ENCODE assay signal across 10 cellular contexts in the genomic region with DNA sequence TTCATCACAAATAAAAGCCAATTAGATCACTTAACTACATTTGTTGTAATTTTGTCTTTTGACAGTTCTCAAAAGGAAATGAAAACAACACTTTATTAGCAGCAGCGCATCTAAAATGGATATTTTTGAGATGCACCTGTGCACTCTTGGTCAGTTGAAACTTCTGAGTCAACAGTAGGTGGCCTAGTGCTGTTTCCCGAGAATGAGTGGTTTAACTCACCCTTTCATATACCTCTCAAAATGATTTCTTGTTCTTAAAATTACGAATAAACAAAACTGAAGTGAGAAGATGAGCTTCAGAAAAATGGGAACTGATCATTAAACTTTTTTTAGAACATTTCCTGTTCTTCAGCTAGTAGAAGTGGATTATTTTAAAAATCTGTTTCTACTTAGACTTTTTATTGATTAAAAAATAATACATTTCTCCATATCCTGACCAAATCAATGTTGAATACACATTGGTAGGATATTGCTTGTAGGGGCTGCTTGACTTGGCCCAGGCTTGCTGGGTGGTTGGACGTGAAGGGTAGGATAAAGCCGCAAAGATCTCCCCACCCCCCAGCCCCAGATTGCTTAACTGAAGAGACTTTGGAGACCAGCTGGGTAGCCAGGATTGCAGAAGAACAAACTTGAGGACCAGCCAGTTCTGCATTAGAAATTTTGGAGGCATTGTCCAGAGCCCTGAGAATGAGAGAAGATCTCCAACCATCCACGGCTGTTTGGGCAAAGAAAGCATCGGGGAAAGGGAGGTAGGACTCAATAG. TPM values are rescaled to one million over a fixed set of nuclear protein-coding genes. Genes with fewer than 3 reads are reported as not detected.
DNase-seq lines count a peak whose midpoint lies in the region; ATAC-seq and TF ChIP-seq lines count a peak whose summit lies in the region.
"Had no signal": no experiment of that assay in that cellular context is flagged by ENCODE, and none has a peak within 500 bp of the region (broad histone marks: within the 10 kb centered on the region; RNA-seq: fewer than 3 reads in every experiment).

No MANE protein-coding gene starts in this region.

- H3K27me3 Mint-ChIP-seq in naive B cell, result no peaks in the 10 kb centered on the region
- H3K27me3 Mint-ChIP-seq: activated naive CD8-positive, alpha-beta T cell had no signal

- no peaks in the 10 kb centered on the region for H3K36me3 Mint-ChIP-seq in naive B cell

- H3K9me3 ChIP-seq in BE2C, result no peaks in the 10 kb centered on the region

- no peaks in the 10 kb centered on the region for H3K36me3 ChIP-seq in BE2C

- ATAC-seq in GM18861 (IDR thresholded peaks at IDR 0.05; ENCODE audit: unreplicated experiment) (peak; percentile 63), GM21723 (IDR thresholded peaks at IDR 0.05; ENCODE audit: unreplicated experiment) (peak; percentile 81), HG03457 (IDR thresholded peaks at IDR 0.05; ENCODE audit: unreplicated experiment) (peak; percentile 70), naive B cell (ENCODE audit: low read depth in 2 of 2) (peak; percentile 22 to 24), SK-N-SH treated with all-trans-retinoic acid at 6 μM for 48 hours (no peak)

- H3K4me3 Mint-ChIP-seq in naive B cell, result peak overlapping the region in 7 of 8 donors; percentile 23 to 88 (median 74)
- H3K4me3 Mint-ChIP-seq: activated naive CD8-positive, alpha-beta T cell had no signal

- intact Hi-C loops in dorsolateral prefrontal cortex (cut with DNase I), result no loop called here

- H3K27me3 ChIP-seq in BE2C (no peaks in the 10 kb centered on the region; the same call in 1 of the 2 replicates), dorsolateral prefrontal cortex (no peaks in the 10 kb centered on the region)

- H3K4me1 ChIP-seq in BE2C, result no peaks in the 10 kb centered on the region; the same call in 1 of the 2 replicates

- no peaks in the 10 kb centered on the region for H3K9me3 Mint-ChIP-seq in naive B cell

- TF ChIP-seq CTCF in BE2C (IDR thresholded peaks at IDR 0.05; ENCODE audit: low read depth, low read length) (no peak), dorsolateral prefrontal cortex (IDR thresholded peaks at IDR 0.05 in 54 of 56, conservative IDR thresholded peaks at IDR 0.05 in 2 of 56; ENCODE audit: low read depth in 1 of 56, partially characterized antibody in 56 of 56) (no peak)

- H3K27ac ChIP-seq in dorsolateral prefrontal cortex, result peak overlapping the region in 4 of 59 donors; percentile 1 to 52 (median 12)

- H3K4me3 ChIP-seq in BE2C (ENCODE audit: low read depth, low read length) (no peak overlapping the region), dorsolateral prefrontal cortex (peak overlapping the region in 1 of 59 donors; percentile 5)

- DNase-seq in naive B cell (no peak), BE2C (no peak), GF-D8 (lab: John Stamatoyannopoulos, UW) (no peak), dorsolateral prefrontal cortex (no peak)
- DNase-seq: NCI-H1105 had no signal

- H3K27ac Mint-ChIP-seq in naive B cell, result peak overlapping the region in 5 of 6 donors; percentile 24 to 85 (median 61)
- H3K27ac Mint-ChIP-seq: activated naive CD8-positive, alpha-beta T cell had no signal

- peaks cover 21 to 41% (median 29%) of the 10 kb centered on the region in 3 donors for H3K4me1 Mint-ChIP-seq in naive B cell

TF ChIP-seq in SK-N-SH treated with all-trans-retinoic acid at 6 μM for 48 hours, 23 proteins besides CTCF, POLR2A, EP300 and RAD21:
- TF ChIP-seq ARNTL (CRISPR knock-in tag; IDR thresholded peaks at IDR 0.05; ENCODE audit: borderline replicate concordance, low read depth) (no peak), GLIS3 (CRISPR knock-in tag; IDR thresholded peaks at IDR 0.05) (no peak), SNAI2 (CRISPR knock-in tag; IDR thresholded peaks at IDR 0.05) (no peak), ISL1 (CRISPR knock-in tag; IDR thresholded peaks at IDR 0.05) (no peak), TOX (CRISPR knock-in tag; IDR thresholded peaks at IDR 0.05; ENCODE audit: borderline replicate concordance) (no peak), CSDC2 (CRISPR knock-in tag; IDR thresholded peaks at IDR 0.05) (no peak)
- TF ChIP-seq, protein P1, sequence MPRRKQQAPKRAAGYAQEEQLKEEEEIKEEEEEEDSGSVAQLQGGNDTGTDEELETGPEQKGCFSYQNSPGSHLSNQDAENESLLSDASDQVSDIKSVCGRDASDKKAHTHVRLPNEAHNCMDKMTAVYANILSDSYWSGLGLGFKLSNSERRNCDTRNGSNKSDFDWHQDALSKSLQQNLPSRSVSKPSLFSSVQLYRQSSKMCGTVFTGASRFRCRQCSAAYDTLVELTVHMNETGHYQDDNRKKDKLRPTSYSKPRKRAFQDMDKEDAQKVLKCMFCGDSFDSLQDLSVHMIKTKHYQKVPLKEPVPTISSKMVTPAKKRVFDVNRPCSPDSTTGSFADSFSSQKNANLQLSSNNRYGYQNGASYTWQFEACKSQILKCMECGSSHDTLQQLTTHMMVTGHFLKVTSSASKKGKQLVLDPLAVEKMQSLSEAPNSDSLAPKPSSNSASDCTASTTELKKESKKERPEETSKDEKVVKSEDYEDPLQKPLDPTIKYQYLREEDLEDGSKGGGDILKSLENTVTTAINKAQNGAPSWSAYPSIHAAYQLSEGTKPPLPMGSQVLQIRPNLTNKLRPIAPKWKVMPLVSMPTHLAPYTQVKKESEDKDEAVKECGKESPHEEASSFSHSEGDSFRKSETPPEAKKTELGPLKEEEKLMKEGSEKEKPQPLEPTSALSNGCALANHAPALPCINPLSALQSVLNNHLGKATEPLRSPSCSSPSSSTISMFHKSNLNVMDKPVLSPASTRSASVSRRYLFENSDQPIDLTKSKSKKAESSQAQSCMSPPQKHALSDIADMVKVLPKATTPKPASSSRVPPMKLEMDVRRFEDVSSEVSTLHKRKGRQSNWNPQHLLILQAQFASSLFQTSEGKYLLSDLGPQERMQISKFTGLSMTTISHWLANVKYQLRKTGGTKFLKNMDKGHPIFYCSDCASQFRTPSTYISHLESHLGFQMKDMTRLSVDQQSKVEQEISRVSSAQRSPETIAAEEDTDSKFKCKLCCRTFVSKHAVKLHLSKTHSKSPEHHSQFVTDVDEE (CRISPR knock-in tag; IDR thresholded peaks at IDR 0.05), result no peak

RNA-seq across cellular contexts. Expression of gene STK38L, which starts 22.3 kb away (rescaled TPM):
- polyA plus RNA-seq in naive B cell (ENCODE audit: low read depth in 6 of 6), result 10 to 100 TPM in 2 of 6 donors, 1 to 10 TPM in 4; 5.0 to 10.4 (median 8.2) TPM
- polyA plus RNA-seq in BE2C (2012; ENCODE audit: insufficient read depth, insufficient read length, low read depth), result 12.4 TPM
- total RNA-seq in dorsolateral prefrontal cortex, result 10 to 100 TPM; 22.2 to 68.1 (median 43.4) TPM
